1 cellular context compared by ENCODE assay signal in the genomic region with DNA sequence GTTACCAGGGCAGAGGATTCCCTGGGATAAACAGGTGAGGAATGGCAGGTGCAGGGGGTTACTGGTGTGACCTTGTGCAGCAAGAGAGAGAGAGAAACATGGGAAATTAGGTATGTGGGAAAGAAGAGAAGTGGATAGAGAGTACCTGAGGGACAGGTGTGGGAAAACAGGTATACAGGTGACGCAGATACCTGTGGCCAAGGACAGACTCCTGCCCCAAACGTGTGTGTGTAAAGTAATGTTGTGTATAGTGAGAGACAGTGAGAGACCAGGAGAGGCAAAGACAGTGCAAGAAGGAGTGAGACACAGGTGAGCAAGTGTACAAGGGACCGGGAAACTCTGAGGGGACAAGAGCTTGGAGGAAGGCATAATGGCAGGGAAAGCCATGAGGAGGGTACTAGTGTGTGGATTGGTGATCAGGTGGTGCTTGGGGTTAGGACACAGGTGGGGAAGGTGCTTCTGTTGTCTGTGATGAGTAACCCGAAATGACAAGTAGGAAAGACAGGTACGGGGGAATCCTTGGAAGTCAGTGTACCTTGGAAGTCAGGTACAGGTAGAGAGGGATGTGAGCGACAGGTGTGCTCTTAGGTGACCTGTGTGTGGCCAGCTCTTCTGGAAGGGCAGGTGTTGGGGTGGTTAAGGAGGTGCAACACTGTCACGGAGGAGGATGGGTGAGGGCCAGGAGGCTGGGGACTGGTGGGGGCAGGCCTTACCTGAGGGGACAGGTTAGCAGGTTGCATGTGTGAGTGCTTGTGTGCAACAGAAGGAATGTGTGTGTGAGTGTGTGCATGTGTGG.
TF ChIP-seq lines count a peak whose summit lies in the region.

No MANE protein-coding gene starts in this region.

TF ChIP-seq in K562, 482 proteins besides CTCF, POLR2A, EP300 and RAD21:
- peak; percentile 16; the same call in 1 of the 2 replicates for TF ChIP-seq CBFA2T2 (conservative IDR thresholded peaks at IDR 0.05)
- TF ChIP-seq ZFP36 (IDR thresholded peaks at IDR 0.05; ENCODE audit: low read depth, low read length, partially characterized antibody): no peak
- peak; percentile 96 for TF ChIP-seq ZEB2 (IDR thresholded peaks at IDR 0.05)
- 0 out of 4 replicates have a peak, but pooled peaks of 1 of the 2 experiments have one; percentile 6 for TF ChIP-seq KDM1A (IDR thresholded peaks at IDR 0.05)
